Comparison of ENCODE assay signal across 10 cellular contexts in genomic region chr5:36070687-36071571, GRCh38. TPM values are rescaled to one million over a fixed set of nuclear protein-coding genes. Genes with fewer than 3 reads are reported as not detected.
A peak's percentile ranks its signal among the peaks of the same experiment; 100 is the strongest.
DNase-seq lines count a peak whose midpoint lies in the region; ATAC-seq, FAIRE-seq and TF ChIP-seq lines count a peak whose summit lies in the region.
"Had no signal": no experiment of that assay in that cellular context is flagged by ENCODE, and none has a peak within 500 bp of the region (broad histone marks: within the 10 kb centered on the region; RNA-seq: fewer than 3 reads in every experiment).

No MANE protein-coding gene starts in this region.

- TF ChIP-seq CTCF in A673 (conservative IDR thresholded peaks at IDR 0.05; ENCODE audit: low read depth, low read length) (no peak), KMS-11 (conservative IDR thresholded peaks at IDR 0.05; ENCODE audit: low read depth, low read length) (no peak), endothelial cell of umbilical vein (IDR thresholded peaks at IDR 0.05; ENCODE audit: extremely low read depth in 1 of 2, insufficient read depth in 1 of 2, low read depth in 1 of 2, low read length in 2 of 2) (no peak)

- H2AFZ ChIP-seq in KMS-11 (ENCODE audit: low read depth) = peak overlapping the region; percentile 73
- H2AFZ ChIP-seq in endothelial cell of umbilical vein (ENCODE audit: low read depth, low read length) = peak overlapping the region; percentile 13

- peak; percentile 55 for ATAC-seq in GM19043 (IDR thresholded peaks at IDR 0.05; ENCODE audit: low read depth, unreplicated experiment)

- H3K79me2 ChIP-seq in KMS-11 (ENCODE audit: insufficient read depth, low read depth) (no peaks in the 10 kb centered on the region), endothelial cell of umbilical vein (ENCODE audit: control insufficient read depth, insufficient read depth, low read length) (no peaks in the 10 kb centered on the region)

- dilution Hi-C loops in endothelial cell of umbilical vein (cut with MboI; ENCODE audit: extremely low pct_ligation_motif_present, low sequenced_read_pairs) = no loop called here

- no TSS peak for BruUV-seq in A673 (replicated peaks; lab: Mats Ljungman, UMichigan)
- BruUV-seq in endothelial cell of umbilical vein (replicated peaks; lab: Mats Ljungman, UMichigan) = no TSS peak

- no peaks in the 10 kb centered on the region for H4K20me1 ChIP-seq in KMS-11 (ENCODE audit: insufficient read depth)
- H4K20me1 ChIP-seq in endothelial cell of umbilical vein (replicated peaks; ENCODE audit: control insufficient read depth, extremely low read depth, insufficient read depth, low read length) = no peaks in the 10 kb centered on the region

- H3K9me1 ChIP-seq in endothelial cell of umbilical vein (replicated peaks; ENCODE audit: control insufficient read depth, extremely low read depth, insufficient read depth, low read length) = no peaks in the 10 kb centered on the region

- H3K27me3 ChIP-seq in A673 (replicated peaks; ENCODE audit: insufficient read depth, low read depth, low read length, poor library complexity) (no peaks in the 10 kb centered on the region), KMS-11 (ENCODE audit: insufficient read depth, low read depth) (no peaks in the 10 kb centered on the region), endothelial cell of umbilical vein (ENCODE audit: control insufficient read depth in 2 of 2, insufficient read depth in 2 of 2, low read length in 2 of 2) (peaks cover 4 to 5% of the 10 kb centered on the region in 2 experiments)

- H3K27ac ChIP-seq in A673 (ENCODE audit: low read depth, low read length, poor library complexity, severe bottlenecking) (peak overlapping the region; percentile 98), KMS-11 (peak overlapping the region; percentile 56; the same call in 1 of the 2 replicates), endothelial cell of umbilical vein (ENCODE audit: insufficient read depth, low read depth, low read length) (no peak overlapping the region)

- H3K4me1 ChIP-seq in A673 (ENCODE audit: insufficient read depth, low read length, poor library complexity, severe bottlenecking) (peaks cover 54% of the 10 kb centered on the region), KMS-11 (ENCODE audit: low read depth, poor library complexity, severe bottlenecking) (peaks cover 53% of the 10 kb centered on the region), endothelial cell of umbilical vein (ENCODE audit: control insufficient read depth, extremely low read depth, insufficient read depth, low read length) (no peaks in the 10 kb centered on the region)

- DNase-seq in A673 (ENCODE audit: low spot score) (no peak), endothelial cell of umbilical vein (ENCODE audit: low read depth, low spot score) (peak; percentile 20), NCI-H187 (lab: John Stamatoyannopoulos, UW) (no peak), NCI-H446 (lab: John Stamatoyannopoulos, UW) (no peak), H54 (ENCODE audit: insufficient read length, low spot score) (no peak)
- DNase-seq in activated CD4-positive, alpha-beta T cell treated with anti-CD3 and anti-CD28 coated beads for 4 hours = no peak
- DNase-seq: NCI-H187 treated with DMSO at 0.1 percent for 48 hours; stimulated activated CD8-positive, alpha-beta memory T cell treated with anti-CD3 and anti-CD28 coated beads, Interleukin-4, amount 100 ng/mL, for 48 hours had no signal

- H3K9me3 ChIP-seq in A673 (ENCODE audit: low read depth, low read length, poor library complexity, severe bottlenecking) = no peaks in the 10 kb centered on the region
- H3K9me3 ChIP-seq in endothelial cell of umbilical vein (replicated peaks; ENCODE audit: control insufficient read depth, insufficient read depth, low read length) = no peaks in the 10 kb centered on the region

- H3K36me3 ChIP-seq in A673 (ENCODE audit: insufficient read depth, low read length, poor library complexity, severe bottlenecking) (no peaks in the 10 kb centered on the region), KMS-11 (ENCODE audit: insufficient read depth) (no peaks in the 10 kb centered on the region), endothelial cell of umbilical vein (ENCODE audit: control insufficient read depth in 2 of 2, extremely low read depth in 1 of 2, insufficient read depth in 2 of 2, low read length in 2 of 2) (no peaks in the 10 kb centered on the region)

- H3K9ac ChIP-seq in KMS-11 (peak overlapping the region; percentile 39; the same call in 1 of the 2 replicates), endothelial cell of umbilical vein (replicated peaks; ENCODE audit: extremely low read depth, insufficient read depth, low read length) (no peak overlapping the region)

- FAIRE-seq in endothelial cell of umbilical vein (lab: Jason Lieb, UNC) (peak; percentile 35), H54 (lab: Jason Lieb, UNC) (no peak)

- peak overlapping the region; percentile 24 for H3K4me3 ChIP-seq in A673 (ENCODE audit: low read depth, low read length, poor library complexity, severe bottlenecking)
- no peak overlapping the region for H3K4me3 ChIP-seq in KMS-11 (IDR thresholded peaks at IDR 0.05; ENCODE audit: insufficient read depth, low read depth, low read length)
- no peak overlapping the region for H3K4me3 ChIP-seq in endothelial cell of umbilical vein (replicated peaks in 1 of 3; ENCODE audit: insufficient read depth in 1 of 3, low read depth in 1 of 3, low read length in 3 of 3)

- POLR2A ChIA-PET in A673 (lab: Charles Lee; ENCODE audit: low non-redundant PET) (interaction anchor here (0.5 kb wide), 1 partner anchor 80 kb away, joined by 3 read pairs; no protein-coding TSS in a partner anchor), endothelial cell of umbilical vein (lab: Charles Lee) (no interaction called here)

- TF ChIP-seq POLR2A in endothelial cell of umbilical vein (IDR thresholded peaks at IDR 0.05; ENCODE audit: low read depth, low read length) (no peak), H54 (IDR thresholded peaks at IDR 0.05; ENCODE audit: low read depth, low read length) (no peak)

- peak overlapping the region; percentile 49 for H3K4me2 ChIP-seq in KMS-11
- H3K4me2 ChIP-seq in endothelial cell of umbilical vein (ENCODE audit: insufficient read depth, low read length) = peak overlapping the region; percentile 29

- CTCF ChIA-PET in A673 (lab: Charles Lee) (interaction anchor here (1.4 kb wide), 1 partner anchor 8 kb away, joined by 5 read pairs; no protein-coding TSS in a partner anchor), endothelial cell of umbilical vein (lab: Charles Lee) (interaction anchor here (0.9 to 7.2 kb wide), 4 partner anchors 8 to 623 kb away, joined by 3 to 56 read pairs (median 4); no protein-coding TSS in a partner anchor)

- intact Hi-C loops in A673 (cut with micrococcal nuclease; ENCODE audit: unreplicated experiment) (loop anchor here (10.0 kb wide), 1 partner anchor 434 kb away; no protein-coding TSS in a partner anchor), endothelial cell of umbilical vein (cut with micrococcal nuclease) (no loop called here)

TF ChIP-seq in endothelial cell of umbilical vein, 7 proteins besides CTCF, POLR2A, EP300 and RAD21:
- TF ChIP-seq JUN (IDR thresholded peaks at IDR 0.05; ENCODE audit: borderline replicate concordance, insufficient read depth, insufficient read length, low read depth) = no peak
- no peak for TF ChIP-seq EZH2 (IDR thresholded peaks at IDR 0.05; ENCODE audit: borderline replicate concordance, low read depth, low read length, severe bottlenecking)
- TF ChIP-seq GATA2 (IDR thresholded peaks at IDR 0.05; ENCODE audit: insufficient read depth, insufficient read length, low read depth, low read length) = no peak
- no peak for TF ChIP-seq FOS (IDR thresholded peaks at IDR 0.05; ENCODE audit: borderline replicate concordance, insufficient read depth, low read length)
- TF ChIP-seq POLR2AphosphoS5 (IDR thresholded peaks at IDR 0.05; ENCODE audit: insufficient read depth, low read depth, low read length) = no peak
- no peak for TF ChIP-seq MAX (IDR thresholded peaks at IDR 0.05; ENCODE audit: insufficient read depth, insufficient read length)
- TF ChIP-seq MYC (IDR thresholded peaks at IDR 0.05; ENCODE audit: low read depth, low read length) = no peak

RNA-seq across cellular contexts. Expression of gene UGT3A2, which starts 4.2 kb away (rescaled TPM):
- total RNA-seq in A673 (2021) = 528 and 529 TPM in 2 replicates
- total RNA-seq in endothelial cell of umbilical vein = not detected in 2 replicates
- not detected in 2 replicates for polyA plus RNA-seq in endothelial cell of umbilical vein
- polyA plus RNA-seq in endothelial cell of umbilical vein (2011; cell fraction: cytosol; rRNA removed) = not detected in 2 replicates
- not detected in 2 replicates for polyA plus RNA-seq in endothelial cell of umbilical vein (2011; cell fraction: nucleus; rRNA removed)
- polyA plus RNA-seq in endothelial cell of umbilical vein (2012) = not detected in 2 replicates
- polyA minus RNA-seq in endothelial cell of umbilical vein = not detected in 2 replicates
- not detected for polyA minus RNA-seq in endothelial cell of umbilical vein (2011; cell fraction: cytosol; rRNA and poly(A)+ RNA removed)
- polyA minus RNA-seq in endothelial cell of umbilical vein (2011; cell fraction: nucleus; rRNA and poly(A)+ RNA removed) = not detected in 2 replicates

Comparison
In these comparisons a context has a peak if more than half of its experiments do, and no peak if none do; other contexts are left out.
1. RNA of gene UGT3A2, which starts 4.2 kb away (total RNA-seq): 528 to 529 TPM in A673; not detected in endothelial cell of umbilical vein; every median in the first group is over 100 times any median in the second.